In genomic region chr6:33840064-33840926, GRCh38 we compare ENCODE assay signal across 1 cellular context.
TF ChIP-seq lines count a peak whose summit lies in the region.

No MANE protein-coding gene starts in this region.

TF ChIP-seq in HepG2, 621 proteins besides CTCF, POLR2A, EP300 and RAD21 (continued from another document):
- TF ChIP-seq ZNF256 (CRISPR knock-in tag; conservative IDR thresholded peaks at IDR 0.05) (0 out of 2 replicates have a peak, but pooled peaks have one; percentile 13), CERS6 (CRISPR knock-in tag; IDR thresholded peaks at IDR 0.05) (no peak), ARID2 (CRISPR knock-in tag; IDR thresholded peaks at IDR 0.05; ENCODE audit: borderline replicate concordance) (no peak), ZNF10 (CRISPR knock-in tag; IDR thresholded peaks at IDR 0.05; ENCODE audit: borderline replicate concordance, low read depth) (no peak), SATB2 (CRISPR knock-in tag; IDR thresholded peaks at IDR 0.05) (no peak), SOX13 (IDR thresholded peaks at IDR 0.05) (0 out of 2 replicates have a peak, but pooled peaks have one; percentile 23), SOX13 (CRISPR knock-in tag; conservative IDR thresholded peaks at IDR 0.05 in 1 of 2, IDR thresholded peaks at IDR 0.05 in 1 of 2) (peak in 1 of 2 experiments; percentile 55; a peak in 1 of 4 replicates)
- TF ChIP-seq, protein P1, sequence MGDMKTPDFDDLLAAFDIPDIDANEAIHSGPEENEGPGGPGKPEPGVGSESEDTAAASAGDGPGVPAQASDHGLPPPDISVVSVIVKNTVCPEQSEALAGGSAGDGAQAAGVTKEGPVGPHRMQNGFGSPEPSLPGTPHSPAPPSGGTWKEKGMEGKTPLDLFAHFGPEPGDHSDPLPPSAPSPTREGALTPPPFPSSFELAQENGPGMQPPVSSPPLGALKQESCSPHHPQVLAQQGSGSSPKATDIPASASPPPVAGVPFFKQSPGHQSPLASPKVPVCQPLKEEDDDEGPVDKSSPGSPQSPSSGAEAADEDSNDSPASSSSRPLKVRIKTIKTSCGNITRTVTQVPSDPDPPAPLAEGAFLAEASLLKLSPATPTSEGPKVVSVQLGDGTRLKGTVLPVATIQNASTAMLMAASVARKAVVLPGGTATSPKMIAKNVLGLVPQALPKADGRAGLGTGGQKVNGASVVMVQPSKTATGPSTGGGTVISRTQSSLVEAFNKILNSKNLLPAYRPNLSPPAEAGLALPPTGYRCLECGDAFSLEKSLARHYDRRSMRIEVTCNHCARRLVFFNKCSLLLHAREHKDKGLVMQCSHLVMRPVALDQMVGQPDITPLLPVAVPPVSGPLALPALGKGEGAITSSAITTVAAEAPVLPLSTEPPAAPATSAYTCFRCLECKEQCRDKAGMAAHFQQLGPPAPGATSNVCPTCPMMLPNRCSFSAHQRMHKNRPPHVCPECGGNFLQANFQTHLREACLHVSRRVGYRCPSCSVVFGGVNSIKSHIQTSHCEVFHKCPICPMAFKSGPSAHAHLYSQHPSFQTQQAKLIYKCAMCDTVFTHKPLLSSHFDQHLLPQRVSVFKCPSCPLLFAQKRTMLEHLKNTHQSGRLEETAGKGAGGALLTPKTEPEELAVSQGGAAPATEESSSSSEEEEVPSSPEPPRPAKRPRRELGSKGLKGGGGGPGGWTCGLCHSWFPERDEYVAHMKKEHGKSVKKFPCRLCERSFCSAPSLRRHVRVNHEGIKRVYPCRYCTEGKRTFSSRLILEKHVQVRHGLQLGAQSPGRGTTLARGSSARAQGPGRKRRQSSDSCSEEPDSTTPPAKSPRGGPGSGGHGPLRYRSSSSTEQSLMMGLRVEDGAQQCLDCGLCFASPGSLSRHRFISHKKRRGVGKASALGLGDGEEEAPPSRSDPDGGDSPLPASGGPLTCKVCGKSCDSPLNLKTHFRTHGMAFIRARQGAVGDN (CRISPR knock-in tag; IDR thresholded peaks at IDR 0.05): peak; percentile 74
TF ChIP-seq in HepG2: peak in this region for 246.
